1 cellular context compared by ENCODE assay signal in the genomic region with DNA sequence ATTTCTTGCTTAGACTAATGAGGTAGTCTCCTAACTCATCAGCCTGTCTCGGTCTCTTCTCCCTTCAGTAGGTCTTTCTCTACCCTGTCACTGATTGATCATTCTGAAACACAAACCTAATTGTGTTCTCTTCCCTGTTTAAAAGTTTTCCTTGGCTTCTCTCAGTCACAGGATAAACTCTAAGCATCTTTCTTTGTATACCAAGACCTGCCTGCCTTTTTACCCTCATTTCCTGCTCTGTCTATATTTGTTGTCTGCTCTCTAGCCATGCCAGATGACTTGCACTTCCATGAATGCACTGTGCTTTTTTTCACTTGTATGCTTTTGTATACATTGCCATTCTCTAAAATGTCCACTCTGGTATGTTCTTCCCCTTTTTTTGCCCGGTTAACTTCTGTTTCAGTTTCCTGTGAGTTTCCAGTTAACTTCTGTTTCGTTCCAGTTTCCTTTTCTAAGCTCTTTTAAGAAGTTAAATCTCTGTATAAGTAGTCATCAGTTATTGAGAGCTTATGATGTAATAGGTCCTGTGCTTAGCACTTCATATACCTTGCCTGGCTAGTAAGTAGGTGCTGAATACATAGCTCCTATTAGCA.
TF ChIP-seq lines count a peak whose summit lies in the region.

No MANE protein-coding gene starts in this region.

TF ChIP-seq in GM12878, 131 proteins besides CTCF, POLR2A, EP300 and RAD21 (continued from another document and continues in another):
- TF ChIP-seq, protein P1, sequence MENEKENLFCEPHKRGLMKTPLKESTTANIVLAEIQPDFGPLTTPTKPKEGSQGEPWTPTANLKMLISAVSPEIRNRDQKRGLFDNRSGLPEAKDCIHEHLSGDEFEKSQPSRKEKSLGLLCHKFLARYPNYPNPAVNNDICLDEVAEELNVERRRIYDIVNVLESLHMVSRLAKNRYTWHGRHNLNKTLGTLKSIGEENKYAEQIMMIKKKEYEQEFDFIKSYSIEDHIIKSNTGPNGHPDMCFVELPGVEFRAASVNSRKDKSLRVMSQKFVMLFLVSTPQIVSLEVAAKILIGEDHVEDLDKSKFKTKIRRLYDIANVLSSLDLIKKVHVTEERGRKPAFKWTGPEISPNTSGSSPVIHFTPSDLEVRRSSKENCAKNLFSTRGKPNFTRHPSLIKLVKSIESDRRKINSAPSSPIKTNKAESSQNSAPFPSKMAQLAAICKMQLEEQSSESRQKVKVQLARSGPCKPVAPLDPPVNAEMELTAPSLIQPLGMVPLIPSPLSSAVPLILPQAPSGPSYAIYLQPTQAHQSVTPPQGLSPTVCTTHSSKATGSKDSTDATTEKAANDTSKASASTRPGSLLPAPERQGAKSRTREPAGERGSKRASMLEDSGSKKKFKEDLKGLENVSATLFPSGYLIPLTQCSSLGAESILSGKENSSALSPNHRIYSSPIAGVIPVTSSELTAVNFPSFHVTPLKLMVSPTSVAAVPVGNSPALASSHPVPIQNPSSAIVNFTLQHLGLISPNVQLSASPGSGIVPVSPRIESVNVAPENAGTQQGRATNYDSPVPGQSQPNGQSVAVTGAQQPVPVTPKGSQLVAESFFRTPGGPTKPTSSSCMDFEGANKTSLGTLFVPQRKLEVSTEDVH (IDR thresholded peaks at IDR 0.05; ENCODE audit: low read depth, partially characterized antibody), result no peak
- TF ChIP-seq HDGF (IDR thresholded peaks at IDR 0.05) (peak; percentile 53; the same call in 1 of the 2 replicates), SPI1 (IDR thresholded peaks at IDR 0.05; ENCODE audit: borderline replicate concordance, insufficient read depth, low read depth, low read length) (peak; percentile 35; the same call in 1 of the 2 replicates), IKZF1 (conservative IDR thresholded peaks at IDR 0.05) (peak; percentile 70; the same call in 1 of the 2 replicates), CBX5 (IDR thresholded peaks at IDR 0.05; ENCODE audit: low read depth) (no peak), ZNF217 (IDR thresholded peaks at IDR 0.05) (no peak), ZNF207 (IDR thresholded peaks at IDR 0.05; ENCODE audit: borderline replicate concordance) (no peak), ESRRA (IDR thresholded peaks at IDR 0.05; ENCODE audit: low read length) (no peak), HDAC6 (IDR thresholded peaks at IDR 0.05; ENCODE audit: unreplicated experiment) (no peak), PML (IDR thresholded peaks at IDR 0.05; ENCODE audit: low read length) (no peak), IKZF2 (IDR thresholded peaks at IDR 0.05) (peak; percentile 85 to 88), RCOR1 (conservative IDR thresholded peaks at IDR 0.05; ENCODE audit: low read depth, low read length) (no peak), TCF7 (IDR thresholded peaks at IDR 0.05; ENCODE audit: borderline replicate concordance) (no peak), BRCA1 (IDR thresholded peaks at IDR 0.05; ENCODE audit: low read depth, low read length) (no peak), MYB (IDR thresholded peaks at IDR 0.05; ENCODE audit: borderline replicate concordance, low read depth, low read length) (no peak), RUNX3 (IDR thresholded peaks at IDR 0.05; ENCODE audit: low read length) (peak; percentile 3; the same call in 1 of the 2 replicates), CREB1 (IDR thresholded peaks at IDR 0.05; ENCODE audit: low read depth) (peak; percentile 83; the same call in 1 of the 2 replicates)
- TF ChIP-seq, protein P2, sequence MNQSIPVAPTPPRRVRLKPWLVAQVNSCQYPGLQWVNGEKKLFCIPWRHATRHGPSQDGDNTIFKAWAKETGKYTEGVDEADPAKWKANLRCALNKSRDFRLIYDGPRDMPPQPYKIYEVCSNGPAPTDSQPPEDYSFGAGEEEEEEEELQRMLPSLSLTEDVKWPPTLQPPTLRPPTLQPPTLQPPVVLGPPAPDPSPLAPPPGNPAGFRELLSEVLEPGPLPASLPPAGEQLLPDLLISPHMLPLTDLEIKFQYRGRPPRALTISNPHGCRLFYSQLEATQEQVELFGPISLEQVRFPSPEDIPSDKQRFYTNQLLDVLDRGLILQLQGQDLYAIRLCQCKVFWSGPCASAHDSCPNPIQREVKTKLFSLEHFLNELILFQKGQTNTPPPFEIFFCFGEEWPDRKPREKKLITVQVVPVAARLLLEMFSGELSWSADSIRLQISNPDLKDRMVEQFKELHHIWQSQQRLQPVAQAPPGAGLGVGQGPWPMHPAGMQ (IDR thresholded peaks at IDR 0.05; ENCODE audit: borderline replicate concordance), result no peak
- TF ChIP-seq, protein P3, sequence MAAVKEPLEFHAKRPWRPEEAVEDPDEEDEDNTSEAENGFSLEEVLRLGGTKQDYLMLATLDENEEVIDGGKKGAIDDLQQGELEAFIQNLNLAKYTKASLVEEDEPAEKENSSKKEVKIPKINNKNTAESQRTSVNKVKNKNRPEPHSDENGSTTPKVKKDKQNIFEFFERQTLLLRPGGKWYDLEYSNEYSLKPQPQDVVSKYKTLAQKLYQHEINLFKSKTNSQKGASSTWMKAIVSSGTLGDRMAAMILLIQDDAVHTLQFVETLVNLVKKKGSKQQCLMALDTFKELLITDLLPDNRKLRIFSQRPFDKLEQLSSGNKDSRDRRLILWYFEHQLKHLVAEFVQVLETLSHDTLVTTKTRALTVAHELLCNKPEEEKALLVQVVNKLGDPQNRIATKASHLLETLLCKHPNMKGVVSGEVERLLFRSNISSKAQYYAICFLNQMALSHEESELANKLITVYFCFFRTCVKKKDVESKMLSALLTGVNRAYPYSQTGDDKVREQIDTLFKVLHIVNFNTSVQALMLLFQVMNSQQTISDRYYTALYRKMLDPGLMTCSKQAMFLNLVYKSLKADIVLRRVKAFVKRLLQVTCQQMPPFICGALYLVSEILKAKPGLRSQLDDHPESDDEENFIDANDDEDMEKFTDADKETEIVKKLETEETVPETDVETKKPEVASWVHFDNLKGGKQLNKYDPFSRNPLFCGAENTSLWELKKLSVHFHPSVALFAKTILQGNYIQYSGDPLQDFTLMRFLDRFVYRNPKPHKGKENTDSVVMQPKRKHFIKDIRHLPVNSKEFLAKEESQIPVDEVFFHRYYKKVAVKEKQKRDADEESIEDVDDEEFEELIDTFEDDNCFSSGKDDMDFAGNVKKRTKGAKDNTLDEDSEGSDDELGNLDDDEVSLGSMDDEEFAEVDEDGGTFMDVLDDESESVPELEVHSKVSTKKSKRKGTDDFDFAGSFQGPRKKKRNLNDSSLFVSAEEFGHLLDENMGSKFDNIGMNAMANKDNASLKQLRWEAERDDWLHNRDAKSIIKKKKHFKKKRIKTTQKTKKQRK (IDR thresholded peaks at IDR 0.05; ENCODE audit: low read depth, low read length), result no peak
- TF ChIP-seq, protein P4, sequence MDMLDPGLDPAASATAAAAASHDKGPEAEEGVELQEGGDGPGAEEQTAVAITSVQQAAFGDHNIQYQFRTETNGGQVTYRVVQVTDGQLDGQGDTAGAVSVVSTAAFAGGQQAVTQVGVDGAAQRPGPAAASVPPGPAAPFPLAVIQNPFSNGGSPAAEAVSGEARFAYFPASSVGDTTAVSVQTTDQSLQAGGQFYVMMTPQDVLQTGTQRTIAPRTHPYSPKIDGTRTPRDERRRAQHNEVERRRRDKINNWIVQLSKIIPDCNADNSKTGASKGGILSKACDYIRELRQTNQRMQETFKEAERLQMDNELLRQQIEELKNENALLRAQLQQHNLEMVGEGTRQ (IDR thresholded peaks at IDR 0.05; ENCODE audit: borderline replicate concordance, low read depth, low read length), result no peak
- TF ChIP-seq, protein P5, sequence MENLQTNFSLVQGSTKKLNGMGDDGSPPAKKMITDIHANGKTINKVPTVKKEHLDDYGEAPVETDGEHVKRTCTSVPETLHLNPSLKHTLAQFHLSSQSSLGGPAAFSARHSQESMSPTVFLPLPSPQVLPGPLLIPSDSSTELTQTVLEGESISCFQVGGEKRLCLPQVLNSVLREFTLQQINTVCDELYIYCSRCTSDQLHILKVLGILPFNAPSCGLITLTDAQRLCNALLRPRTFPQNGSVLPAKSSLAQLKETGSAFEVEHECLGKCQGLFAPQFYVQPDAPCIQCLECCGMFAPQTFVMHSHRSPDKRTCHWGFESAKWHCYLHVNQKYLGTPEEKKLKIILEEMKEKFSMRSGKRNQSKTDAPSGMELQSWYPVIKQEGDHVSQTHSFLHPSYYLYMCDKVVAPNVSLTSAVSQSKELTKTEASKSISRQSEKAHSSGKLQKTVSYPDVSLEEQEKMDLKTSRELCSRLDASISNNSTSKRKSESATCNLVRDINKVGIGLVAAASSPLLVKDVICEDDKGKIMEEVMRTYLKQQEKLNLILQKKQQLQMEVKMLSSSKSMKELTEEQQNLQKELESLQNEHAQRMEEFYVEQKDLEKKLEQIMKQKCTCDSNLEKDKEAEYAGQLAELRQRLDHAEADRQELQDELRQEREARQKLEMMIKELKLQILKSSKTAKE (IDR thresholded peaks at IDR 0.05; ENCODE audit: low read depth, poor library complexity, severe bottlenecking), result no peak
- TF ChIP-seq, protein P6, sequence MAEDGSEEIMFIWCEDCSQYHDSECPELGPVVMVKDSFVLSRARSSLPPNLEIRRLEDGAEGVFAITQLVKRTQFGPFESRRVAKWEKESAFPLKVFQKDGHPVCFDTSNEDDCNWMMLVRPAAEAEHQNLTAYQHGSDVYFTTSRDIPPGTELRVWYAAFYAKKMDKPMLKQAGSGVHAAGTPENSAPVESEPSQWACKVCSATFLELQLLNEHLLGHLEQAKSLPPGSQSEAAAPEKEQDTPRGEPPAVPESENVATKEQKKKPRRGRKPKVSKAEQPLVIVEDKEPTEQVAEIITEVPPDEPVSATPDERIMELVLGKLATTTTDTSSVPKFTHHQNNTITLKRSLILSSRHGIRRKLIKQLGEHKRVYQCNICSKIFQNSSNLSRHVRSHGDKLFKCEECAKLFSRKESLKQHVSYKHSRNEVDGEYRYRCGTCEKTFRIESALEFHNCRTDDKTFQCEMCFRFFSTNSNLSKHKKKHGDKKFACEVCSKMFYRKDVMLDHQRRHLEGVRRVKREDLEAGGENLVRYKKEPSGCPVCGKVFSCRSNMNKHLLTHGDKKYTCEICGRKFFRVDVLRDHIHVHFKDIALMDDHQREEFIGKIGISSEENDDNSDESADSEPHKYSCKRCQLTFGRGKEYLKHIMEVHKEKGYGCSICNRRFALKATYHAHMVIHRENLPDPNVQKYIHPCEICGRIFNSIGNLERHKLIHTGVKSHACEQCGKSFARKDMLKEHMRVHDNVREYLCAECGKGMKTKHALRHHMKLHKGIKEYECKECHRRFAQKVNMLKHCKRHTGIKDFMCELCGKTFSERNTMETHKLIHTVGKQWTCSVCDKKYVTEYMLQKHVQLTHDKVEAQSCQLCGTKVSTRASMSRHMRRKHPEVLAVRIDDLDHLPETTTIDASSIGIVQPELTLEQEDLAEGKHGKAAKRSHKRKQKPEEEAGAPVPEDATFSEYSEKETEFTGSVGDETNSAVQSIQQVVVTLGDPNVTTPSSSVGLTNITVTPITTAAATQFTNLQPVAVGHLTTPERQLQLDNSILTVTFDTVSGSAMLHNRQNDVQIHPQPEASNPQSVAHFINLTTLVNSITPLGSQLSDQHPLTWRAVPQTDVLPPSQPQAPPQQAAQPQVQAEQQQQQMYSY (CRISPR knock-in tag; IDR thresholded peaks at IDR 0.05), result no peak
- TF ChIP-seq, protein P7, sequence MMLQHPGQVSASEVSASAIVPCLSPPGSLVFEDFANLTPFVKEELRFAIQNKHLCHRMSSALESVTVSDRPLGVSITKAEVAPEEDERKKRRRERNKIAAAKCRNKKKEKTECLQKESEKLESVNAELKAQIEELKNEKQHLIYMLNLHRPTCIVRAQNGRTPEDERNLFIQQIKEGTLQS (IDR thresholded peaks at IDR 0.05; ENCODE audit: borderline replicate concordance, extremely low read depth, low read depth, low read length), result no peak
- TF ChIP-seq, protein P8, sequence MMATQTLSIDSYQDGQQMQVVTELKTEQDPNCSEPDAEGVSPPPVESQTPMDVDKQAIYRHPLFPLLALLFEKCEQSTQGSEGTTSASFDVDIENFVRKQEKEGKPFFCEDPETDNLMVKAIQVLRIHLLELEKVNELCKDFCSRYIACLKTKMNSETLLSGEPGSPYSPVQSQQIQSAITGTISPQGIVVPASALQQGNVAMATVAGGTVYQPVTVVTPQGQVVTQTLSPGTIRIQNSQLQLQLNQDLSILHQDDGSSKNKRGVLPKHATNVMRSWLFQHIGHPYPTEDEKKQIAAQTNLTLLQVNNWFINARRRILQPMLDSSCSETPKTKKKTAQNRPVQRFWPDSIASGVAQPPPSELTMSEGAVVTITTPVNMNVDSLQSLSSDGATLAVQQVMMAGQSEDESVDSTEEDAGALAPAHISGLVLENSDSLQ (IDR thresholded peaks at IDR 0.05), result peak; percentile 44; the same call in 1 of the 2 replicates
- TF ChIP-seq, protein P9, sequence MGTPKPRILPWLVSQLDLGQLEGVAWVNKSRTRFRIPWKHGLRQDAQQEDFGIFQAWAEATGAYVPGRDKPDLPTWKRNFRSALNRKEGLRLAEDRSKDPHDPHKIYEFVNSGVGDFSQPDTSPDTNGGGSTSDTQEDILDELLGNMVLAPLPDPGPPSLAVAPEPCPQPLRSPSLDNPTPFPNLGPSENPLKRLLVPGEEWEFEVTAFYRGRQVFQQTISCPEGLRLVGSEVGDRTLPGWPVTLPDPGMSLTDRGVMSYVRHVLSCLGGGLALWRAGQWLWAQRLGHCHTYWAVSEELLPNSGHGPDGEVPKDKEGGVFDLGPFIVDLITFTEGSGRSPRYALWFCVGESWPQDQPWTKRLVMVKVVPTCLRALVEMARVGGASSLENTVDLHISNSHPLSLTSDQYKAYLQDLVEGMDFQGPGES (IDR thresholded peaks at IDR 0.05), result no peak
- TF ChIP-seq, protein P10, sequence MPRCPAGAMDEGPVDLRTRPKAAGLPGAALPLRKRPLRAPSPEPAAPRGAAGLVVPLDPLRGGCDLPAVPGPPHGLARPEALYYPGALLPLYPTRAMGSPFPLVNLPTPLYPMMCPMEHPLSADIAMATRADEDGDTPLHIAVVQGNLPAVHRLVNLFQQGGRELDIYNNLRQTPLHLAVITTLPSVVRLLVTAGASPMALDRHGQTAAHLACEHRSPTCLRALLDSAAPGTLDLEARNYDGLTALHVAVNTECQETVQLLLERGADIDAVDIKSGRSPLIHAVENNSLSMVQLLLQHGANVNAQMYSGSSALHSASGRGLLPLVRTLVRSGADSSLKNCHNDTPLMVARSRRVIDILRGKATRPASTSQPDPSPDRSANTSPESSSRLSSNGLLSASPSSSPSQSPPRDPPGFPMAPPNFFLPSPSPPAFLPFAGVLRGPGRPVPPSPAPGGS (IDR thresholded peaks at IDR 0.05; ENCODE audit: borderline replicate concordance, insufficient read depth, low read depth, low read length, poor library complexity, severe bottlenecking), result no peak
- TF ChIP-seq, protein P11, sequence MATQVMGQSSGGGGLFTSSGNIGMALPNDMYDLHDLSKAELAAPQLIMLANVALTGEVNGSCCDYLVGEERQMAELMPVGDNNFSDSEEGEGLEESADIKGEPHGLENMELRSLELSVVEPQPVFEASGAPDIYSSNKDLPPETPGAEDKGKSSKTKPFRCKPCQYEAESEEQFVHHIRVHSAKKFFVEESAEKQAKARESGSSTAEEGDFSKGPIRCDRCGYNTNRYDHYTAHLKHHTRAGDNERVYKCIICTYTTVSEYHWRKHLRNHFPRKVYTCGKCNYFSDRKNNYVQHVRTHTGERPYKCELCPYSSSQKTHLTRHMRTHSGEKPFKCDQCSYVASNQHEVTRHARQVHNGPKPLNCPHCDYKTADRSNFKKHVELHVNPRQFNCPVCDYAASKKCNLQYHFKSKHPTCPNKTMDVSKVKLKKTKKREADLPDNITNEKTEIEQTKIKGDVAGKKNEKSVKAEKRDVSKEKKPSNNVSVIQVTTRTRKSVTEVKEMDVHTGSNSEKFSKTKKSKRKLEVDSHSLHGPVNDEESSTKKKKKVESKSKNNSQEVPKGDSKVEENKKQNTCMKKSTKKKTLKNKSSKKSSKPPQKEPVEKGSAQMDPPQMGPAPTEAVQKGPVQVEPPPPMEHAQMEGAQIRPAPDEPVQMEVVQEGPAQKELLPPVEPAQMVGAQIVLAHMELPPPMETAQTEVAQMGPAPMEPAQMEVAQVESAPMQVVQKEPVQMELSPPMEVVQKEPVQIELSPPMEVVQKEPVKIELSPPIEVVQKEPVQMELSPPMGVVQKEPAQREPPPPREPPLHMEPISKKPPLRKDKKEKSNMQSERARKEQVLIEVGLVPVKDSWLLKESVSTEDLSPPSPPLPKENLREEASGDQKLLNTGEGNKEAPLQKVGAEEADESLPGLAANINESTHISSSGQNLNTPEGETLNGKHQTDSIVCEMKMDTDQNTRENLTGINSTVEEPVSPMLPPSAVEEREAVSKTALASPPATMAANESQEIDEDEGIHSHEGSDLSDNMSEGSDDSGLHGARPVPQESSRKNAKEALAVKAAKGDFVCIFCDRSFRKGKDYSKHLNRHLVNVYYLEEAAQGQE (IDR thresholded peaks at IDR 0.05; ENCODE audit: low read depth, low read length), result no peak
